Comparison of ENCODE assay signal across 12 cellular contexts in genomic region chr2:171390941-171391516, GRCh38. TPM values are rescaled to one million over a fixed set of nuclear protein-coding genes. Genes with fewer than 3 reads are reported as not detected.
DNase-seq lines count a peak whose midpoint lies in the region; ATAC-seq and TF ChIP-seq lines count a peak whose summit lies in the region.
"Had no signal": no experiment of that assay in that cellular context is flagged by ENCODE, and none has a peak within 500 bp of the region (broad histone marks: within the 10 kb centered on the region; RNA-seq: fewer than 3 reads in every experiment).

No MANE protein-coding gene starts in this region.

- H3K27ac ChIP-seq in PC-9, result peak overlapping the region; percentile 82
- H3K27ac ChIP-seq: tibial artery had no signal

- no peaks in the 10 kb centered on the region for H3K9me3 ChIP-seq in PC-9 (ENCODE audit: insufficient read depth, low read depth)
- H3K9me3 ChIP-seq: tibial artery had no signal

- H3F3A ChIP-seq in PC-9 (ENCODE audit: insufficient read depth, low read depth), result peaks cover 20% of the 10 kb centered on the region

- CTCF ChIA-PET in PC-9 (lab: Charles Lee), result no interaction called here

- TF ChIP-seq CTCF in PC-9 (conservative IDR thresholded peaks at IDR 0.05), result no peak

- no peaks in the 10 kb centered on the region for H3K27me3 ChIP-seq in PC-9 (ENCODE audit: insufficient read depth, low read depth)
- H3K27me3 ChIP-seq: tibial artery had no signal

- H3K4me1 ChIP-seq in PC-9 (replicated peaks; ENCODE audit: insufficient read depth), result peaks cover 37% of the 10 kb centered on the region

- no peaks in the 10 kb centered on the region for H3K36me3 ChIP-seq in PC-9 (ENCODE audit: low read depth)
- H3K36me3 ChIP-seq: tibial artery had no signal

- H3K9me2 ChIP-seq in PC-9 (ENCODE audit: insufficient read depth), result no peaks in the 10 kb centered on the region

- H3K4me2 ChIP-seq in PC-9, result peak overlapping the region; percentile 60

- ATAC-seq in HG03039 (IDR thresholded peaks at IDR 0.05; ENCODE audit: unreplicated experiment) (no peak), HG03342 (IDR thresholded peaks at IDR 0.05; ENCODE audit: unreplicated experiment) (no peak)

- no TSS peak for BruUV-seq in PC-9 (replicated peaks; lab: Mats Ljungman, UMichigan)

- H4K20me1 ChIP-seq in PC-9 (ENCODE audit: insufficient read depth), result no peaks in the 10 kb centered on the region

- intact Hi-C loops in PC-9 (cut with micrococcal nuclease; ENCODE audit: unreplicated experiment), result no loop called here

- POLR2A ChIA-PET in PC-9 (lab: Charles Lee; ENCODE audit: unreplicated experiment), result no interaction called here

- H2AFZ ChIP-seq in PC-9, result no peak overlapping the region

- peak overlapping the region; percentile 6; the same call in 1 of the 2 replicates for H3K4me3 ChIP-seq in PC-9
- H3K4me3 ChIP-seq: tibial artery had no signal

- peak; percentile 45 for DNase-seq in stimulated activated CD4-positive, alpha-beta T cell treated with anti-CD3 and anti-CD28 coated beads, Interleukin-1b, Interleukin-23, amount 100 ng/mL, for 48 hours
- DNase-seq in stimulated activated CD4-positive, alpha-beta T cell treated with anti-CD3 and anti-CD28 coated beads, Interleukin-12 subunit alpha, Interleukin-12 subunit beta, amount 100 ng/mL, for 4 hours, result no peak
- DNase-seq in PC-9 (peak; percentile 18 to 92), dermis blood vessel endothelial cell (peak; percentile 88), stromal cell of bone marrow (ENCODE audit: low read depth) (peak; percentile 68), NOMO-1 (lab: John Stamatoyannopoulos, UW; ENCODE audit: unreplicated experiment in 2 of 2) (no peak)
- DNase-seq: CD4-positive, alpha-beta memory T cell; NCI-H1092 treated with DMSO at 0.1 percent for 48 hours; stimulated activated CD4-positive, alpha-beta T cell treated with anti-CD3 and anti-CD28 coated beads, Interleukin-4, amount 100 ng/mL, for 1 hour; tibial artery had no signal

- peaks cover 12% of the 10 kb centered on the region; the same call in 1 of the 2 replicates for H3K79me2 ChIP-seq in PC-9 (ENCODE audit: low read depth)

RNA-seq across cellular contexts. Expression of gene METTL8, which starts 42.8 kb away (rescaled TPM):
- 21.8 and 24.3 TPM in 2 replicates for total RNA-seq in PC-9 (2021)
- total RNA-seq in dermis blood vessel endothelial cell, result 20.8 and 35.1 TPM in 2 replicates

RNA-seq across cellular contexts. Expression of gene DCAF17, which starts 43.0 kb away (rescaled TPM):
- total RNA-seq in PC-9 (2021) (22.0 and 22.1 TPM in 2 replicates), dermis blood vessel endothelial cell (21.0 and 21.8 TPM in 2 replicates)

Comparison
In these comparisons a context has a peak if more than half of its experiments do, and no peak if none do; other contexts are left out.
1. DNase-seq: peak in stimulated activated CD4-positive, alpha-beta T cell treated with anti-CD3 and anti-CD28 coated beads, Interleukin-1b, Interleukin-23, amount 100 ng/mL, for 48 hours (single experiment), PC-9 (2 of 2), dermis blood vessel endothelial cell (single experiment) and stromal cell of bone marrow (single experiment); none in stimulated activated CD4-positive, alpha-beta T cell treated with anti-CD3 and anti-CD28 coated beads, Interleukin-12 subunit alpha, Interleukin-12 subunit beta, amount 100 ng/mL, for 4 hours (single experiment) and NOMO-1 (0 of 2).